ENCODE assay signal across 12 cellular contexts in genomic region chr3:72279631-72280041, GRCh38.
"Had no signal": no experiment of that assay in that cellular context is flagged by ENCODE, and none has a peak within 500 bp of the region (broad histone marks: within the 10 kb centered on the region; RNA-seq: fewer than 3 reads in every experiment).

No MANE protein-coding gene starts in this region.

- H3K36me3 Mint-ChIP-seq: activated naive CD8-positive, alpha-beta T cell treated with anti-CD3 and anti-CD28 coated beads for 36 hours; natural killer cell treated with Interleukin-12 subunit alpha and Interleukin-12 subunit beta and Interleukin-15 and Interleukin-18, amount 100 ng/mL, for 72 hours; T-cell had no signal

- H3K27ac Mint-ChIP-seq: activated naive CD8-positive, alpha-beta T cell treated with anti-CD3 and anti-CD28 coated beads for 36 hours; activated T-helper 2 cell treated with anti-CD3 and anti-CD28 coated beads, Interferon-gamma antibody, Interleukin-2, Interleukin-4, amounts not matched to agents 10 μg/mL and 5 μg/mL and 100 μg/mL, durations not matched to agents 14 hours and 24 hours and 36 hours; natural killer cell treated with Interleukin-12 subunit alpha and Interleukin-12 subunit beta and Interleukin-15 and Interleukin-18, amount 100 ng/mL, for 72 hours; T-cell had no signal

- H3K4me3 Mint-ChIP-seq: activated naive CD8-positive, alpha-beta T cell treated with anti-CD3 and anti-CD28 coated beads for 36 hours; natural killer cell treated with Interleukin-12 subunit alpha and Interleukin-12 subunit beta and Interleukin-15 and Interleukin-18, amount 100 ng/mL, for 72 hours; T-cell had no signal

- DNase-seq: activated CD4-positive, alpha-beta T cell treated with anti-CD3 and anti-CD28 coated beads for 4 hours; activated CD8-positive, alpha-beta memory T cell treated with anti-CD3 and anti-CD28 coated beads for 24 hours; activated naive CD8-positive, alpha-beta T cell treated with anti-CD3 and anti-CD28 coated beads for 36 hours; activated T-cell treated with anti-CD3 and anti-CD28 coated beads for 4 hours; foreskin fibroblast; left cardiac atrium; stimulated activated CD4-positive, alpha-beta T cell treated with anti-CD3 and anti-CD28 coated beads, Interleukin-4, amount 100 ng/mL, for 4 hours; T-cell; T1000; WERI-Rb-1 had no signal

- H3K9me3 Mint-ChIP-seq: natural killer cell treated with Interleukin-12 subunit alpha and Interleukin-12 subunit beta and Interleukin-15 and Interleukin-18, amount 100 ng/mL, for 72 hours had no signal

- ATAC-seq: left cardiac atrium; natural killer cell treated with Interleukin-12 subunit alpha and Interleukin-12 subunit beta and Interleukin-15 and Interleukin-18, amount 100 ng/mL, for 72 hours; T-cell had no signal
